In genomic region chr4:97366661-97367060, GRCh38 we compare ENCODE assay signal across 13 cellular contexts.
DNase-seq lines count a peak whose midpoint lies in the region; ATAC-seq, FAIRE-seq and TF ChIP-seq lines count a peak whose summit lies in the region.
"Had no signal": no experiment of that assay in that cellular context is flagged by ENCODE, and none has a peak within 500 bp of the region (broad histone marks: within the 10 kb centered on the region; RNA-seq: fewer than 3 reads in every experiment).

No MANE protein-coding gene starts in this region.

- H3K4me1 Mint-ChIP-seq in GM23338 = peaks cover 7% of the 10 kb centered on the region; the same call in 2 of the 3 replicates
- peaks cover 18% of the 10 kb centered on the region for H3K4me1 Mint-ChIP-seq in brain
- H3K4me1 Mint-ChIP-seq in nephron = peaks cover 26% of the 10 kb centered on the region
- H3K4me1 Mint-ChIP-seq: CD8-positive, alpha-beta memory T cell had no signal

- CTCF ChIA-PET in A549 (lab: Yijun Ruan, JAX) = no interaction called here

- H3K4me2 ChIP-seq in A549 = no peak overlapping the region
- H3K4me2 ChIP-seq in GM23338 = no peak overlapping the region
- H3K4me2 ChIP-seq: BLaER1 had no signal

- H3K9ac ChIP-seq in kidney (ENCODE audit: low read length in 2 of 2) = no peak overlapping the region
- H3K9ac ChIP-seq: BLaER1 had no signal

- no peak for TF ChIP-seq POLR2A in A549 (IDR thresholded peaks at IDR 0.05; ENCODE audit: low read length)

- peaks cover 8% of the 10 kb centered on the region; the same call in 1 of the 2 replicates for H3K9me2 ChIP-seq in GM23338 (ENCODE audit: insufficient read depth)

- H3K9me3 Mint-ChIP-seq in GM23338 (peaks cover 30% of the 10 kb centered on the region), brain (peaks cover 8 to 32% (median 15%) of the 10 kb centered on the region in 5 experiments), nephron (peaks cover 15% of the 10 kb centered on the region)

- H3K4me3 ChIP-seq in A549 (no peak overlapping the region), GM23338 (no peak overlapping the region), kidney (ENCODE audit: low read length in 2 of 2) (no peak overlapping the region)
- H3K4me3 ChIP-seq: BLaER1 had no signal

- no peaks in the 10 kb centered on the region for H4K20me1 ChIP-seq in GM23338 (replicated peaks; ENCODE audit: insufficient read depth)
- H4K20me1 ChIP-seq: BLaER1 had no signal

- intact Hi-C loops in kidney (cut with DNase I) = no loop called here

- 30% methylated on average over 3 of the region's 3 CpGs for WGBS in A549 (ENCODE audit: missing lambda C conversion rate)

- TF ChIP-seq CTCF in A549 (IDR thresholded peaks at IDR 0.05) (no peak), GM23338 (conservative IDR thresholded peaks at IDR 0.05; ENCODE audit: low read depth in 2 of 2) (no peak), brain (conservative IDR thresholded peaks at IDR 0.05) (no peak), nephron (IDR thresholded peaks at IDR 0.05; ENCODE audit: unreplicated experiment in 3 of 3) (no peak), kidney (IDR thresholded peaks at IDR 0.05; ENCODE audit: borderline replicate concordance, extremely low read depth, insufficient read depth) (no peak)

- H3K27ac Mint-ChIP-seq in GM23338 (no peak overlapping the region), brain (peak overlapping the region in 3 of 5 experiments; percentile 32 to 64 (median 35)), nephron (peak overlapping the region; percentile 53 to 73 (median 59))
- H3K27ac Mint-ChIP-seq: CD8-positive, alpha-beta memory T cell had no signal

- TF ChIP-seq RAD21 in A549 (conservative IDR thresholded peaks at IDR 0.05 in 1 of 2, IDR thresholded peaks at IDR 0.05 in 1 of 2) = no peak

- peaks cover 2% of the 10 kb centered on the region for H3K27me3 Mint-ChIP-seq in GM23338 (ENCODE audit: insufficient read depth, low read depth, poor library complexity)
- H3K27me3 Mint-ChIP-seq in brain = no peaks in the 10 kb centered on the region
- no peaks in the 10 kb centered on the region for H3K27me3 Mint-ChIP-seq in nephron (ENCODE audit: low read depth)
- H3K27me3 Mint-ChIP-seq: CD8-positive, alpha-beta memory T cell had no signal

- DNase-seq in A549 (ENCODE audit: low read depth in 1 of 2, low spot score in 1 of 2) (no peak), GM23338 (ENCODE audit: low spot score) (no peak), kidney (no peak), ACHN (no peak)
- DNase-seq in activated CD4-positive, alpha-beta T cell treated with anti-CD3 and anti-CD28 coated beads for 1 hour = no peak
- DNase-seq: AML-193; Caco-2; CD8-positive, alpha-beta memory T cell had no signal

- no peaks in the 10 kb centered on the region for H3K79me2 ChIP-seq in GM23338 (replicated peaks; ENCODE audit: insufficient read depth)

- H2AFZ ChIP-seq in GM23338 = peak overlapping the region; percentile 63

- in situ Hi-C loops in ACHN (cut with HindIII; ENCODE audit: low pct_ligation_motif_present, low pct_unique_long_range_greater_than_20kb, low sequenced_read_pairs) = no loop called here

- H3K4me1 ChIP-seq in A549 (no peaks in the 10 kb centered on the region; the same call in 2 of the 3 replicates), GM23338 (ENCODE audit: insufficient read depth) (no peaks in the 10 kb centered on the region), kidney (ENCODE audit: control insufficient read depth in 1 of 2, insufficient read depth in 1 of 2, low read depth in 1 of 2, low read length in 2 of 2) (no peaks in the 10 kb centered on the region)
- H3K4me1 ChIP-seq: BLaER1, Caco-2 had no signal

- no peak overlapping the region for H3K4me3 Mint-ChIP-seq in GM23338
- H3K4me3 Mint-ChIP-seq in brain = peak overlapping the region in 2 of 5 experiments; percentile 1 to 23
- H3K4me3 Mint-ChIP-seq in nephron = peak overlapping the region in 1 of 3 experiments; percentile 4
- H3K4me3 Mint-ChIP-seq: CD8-positive, alpha-beta memory T cell had no signal

- FAIRE-seq in A549 (lab: Jason Lieb, UNC) (no peak), kidney (lab: Jason Lieb, UNC) (no peak)
- FAIRE-seq: GM18507, H54 had no signal

- 0 out of 2 replicates have a peak, but pooled peaks cover 7% of the 10 kb centered on the region for H3K36me3 ChIP-seq in GM23338 (ENCODE audit: insufficient read depth)
- H3K36me3 ChIP-seq in kidney (ENCODE audit: control insufficient read depth in 1 of 2, insufficient read depth in 2 of 2, low read length in 2 of 2) = no peaks in the 10 kb centered on the region
- H3K36me3 ChIP-seq: BLaER1 had no signal

- no peaks in the 10 kb centered on the region for H3F3A ChIP-seq in GM23338 (replicated peaks; ENCODE audit: low read depth)

- TF ChIP-seq EP300 in A549 (IDR thresholded peaks at IDR 0.05) = no peak

- H3K36me3 Mint-ChIP-seq in GM23338 (ENCODE audit: low read depth) (peaks cover 30% of the 10 kb centered on the region), brain (no peaks in the 10 kb centered on the region), nephron (ENCODE audit: low read depth) (no peaks in the 10 kb centered on the region)
- H3K36me3 Mint-ChIP-seq: CD8-positive, alpha-beta memory T cell had no signal

- no peaks in the 10 kb centered on the region for H3K9me3 ChIP-seq in A549
- peaks cover 0 to 9% of the 10 kb centered on the region in 2 donors for H3K9me3 ChIP-seq in kidney (ENCODE audit: control insufficient read depth in 1 of 2, low read length in 2 of 2)
- H3K9me3 ChIP-seq: Caco-2 had no signal

- ATAC-seq in A549 (no peak), GM23338 (no peak)

- H3K27ac ChIP-seq in A549 (no peak overlapping the region), GM23338 (ENCODE audit: low read depth) (no peak overlapping the region), kidney (ENCODE audit: low read depth in 2 of 2, low read length in 2 of 2) (no peak overlapping the region)
- H3K27ac ChIP-seq: BLaER1 had no signal

- POLR2A ChIA-PET in A549 (lab: Yijun Ruan, JAX) = no interaction called here

- H3K27me3 ChIP-seq in GM23338 (ENCODE audit: insufficient read depth) = no peaks in the 10 kb centered on the region
- H3K27me3 ChIP-seq: BLaER1 had no signal

TF ChIP-seq in A549, 52 proteins besides CTCF, POLR2A, EP300 and RAD21:
- no peak for TF ChIP-seq NFE2L2 (conservative IDR thresholded peaks at IDR 0.05; ENCODE audit: low read length)
- TF ChIP-seq MAFK (IDR thresholded peaks at IDR 0.05; ENCODE audit: partially characterized antibody) = peak; percentile 14

TF ChIP-seq in GM23338, 12 proteins besides CTCF, POLR2A, EP300 and RAD21 (continues in another document):
- TF ChIP-seq ETS1 (IDR thresholded peaks at IDR 0.05) (no peak), POLR2AphosphoS5 (IDR thresholded peaks at IDR 0.05; ENCODE audit: low read depth) (no peak), STAT1 (IDR thresholded peaks at IDR 0.05; ENCODE audit: unreplicated experiment) (no peak), REST (IDR thresholded peaks at IDR 0.05; ENCODE audit: unreplicated experiment) (no peak), CREB1 (CRISPR knock-in tag; IDR thresholded peaks at IDR 0.05; ENCODE audit: low read depth) (no peak)
